ENCODE assay signal across 1 cellular context in the genomic region with DNA sequence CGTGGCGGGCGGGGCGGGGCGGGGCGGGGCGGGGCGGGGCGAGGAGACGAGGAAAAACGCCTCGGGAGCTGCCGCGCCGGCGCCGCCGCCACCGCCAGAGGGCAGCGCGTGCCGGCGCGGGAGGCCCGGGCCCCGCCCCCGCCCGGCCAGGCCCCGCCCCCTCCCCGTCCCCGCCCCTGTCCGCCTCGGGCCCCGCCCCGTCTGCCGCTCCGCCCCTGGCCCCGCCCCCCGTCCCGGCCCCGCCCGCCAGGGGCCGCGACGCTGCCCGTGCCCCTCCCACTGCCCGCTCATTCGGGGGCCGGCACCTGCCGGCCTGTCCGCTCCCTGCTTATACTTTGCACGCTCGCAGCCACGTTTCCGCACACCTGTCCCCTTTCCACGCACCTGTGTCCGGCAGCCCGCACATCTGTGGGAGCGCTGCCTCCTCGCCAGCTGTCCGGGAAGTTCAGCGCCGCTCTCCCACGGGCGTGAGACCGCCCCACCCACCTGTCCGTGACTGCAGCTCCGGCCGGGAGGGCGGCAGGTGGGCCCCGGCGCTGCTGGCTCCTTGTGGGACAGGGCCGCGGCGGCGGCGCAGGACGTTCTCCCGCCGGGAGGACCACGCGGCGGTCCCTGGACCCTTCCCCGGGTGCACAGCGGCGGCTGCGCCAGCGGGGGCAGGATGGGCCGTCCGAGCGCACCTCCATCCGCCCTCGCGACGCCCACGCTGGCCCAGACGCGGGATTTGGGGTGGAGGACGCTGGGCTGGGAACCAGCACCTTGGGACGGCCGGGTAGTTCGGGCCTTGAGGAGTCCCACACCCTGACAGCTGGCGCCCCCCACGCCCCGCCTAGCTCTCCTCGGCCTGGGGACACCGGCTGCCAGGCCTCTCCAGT.
TF ChIP-seq lines count a peak whose summit lies in the region.

No MANE protein-coding gene starts in this region.

TF ChIP-seq in HepG2, 621 proteins besides CTCF, POLR2A, EP300 and RAD21 (continued from another document and continues in another):
- TF ChIP-seq, protein P1, sequence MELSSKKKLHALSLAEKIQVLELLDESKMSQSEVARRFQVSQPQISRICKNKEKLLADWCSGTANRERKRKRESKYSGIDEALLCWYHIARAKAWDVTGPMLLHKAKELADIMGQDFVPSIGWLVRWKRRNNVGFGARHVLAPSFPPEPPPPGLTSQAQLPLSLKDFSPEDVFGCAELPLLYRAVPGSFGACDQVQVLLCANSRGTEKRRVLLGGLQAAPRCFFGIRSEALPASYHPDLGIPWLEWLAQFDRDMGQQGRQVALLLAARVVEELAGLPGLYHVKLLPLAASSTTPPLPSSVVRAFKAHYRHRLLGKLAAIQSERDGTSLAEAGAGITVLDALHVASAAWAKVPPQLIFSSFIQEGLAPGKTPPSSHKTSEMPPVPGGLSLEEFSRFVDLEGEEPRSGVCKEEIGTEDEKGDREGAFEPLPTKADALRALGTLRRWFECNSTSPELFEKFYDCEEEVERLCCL (CRISPR knock-in tag; IDR thresholded peaks at IDR 0.05; ENCODE audit: borderline replicate concordance): no peak
- no peak for TF ChIP-seq ZNF772 (CRISPR knock-in tag; IDR thresholded peaks at IDR 0.05)
- TF ChIP-seq ZNF446 (CRISPR knock-in tag; IDR thresholded peaks at IDR 0.05): peak; percentile 12; the same call in 1 of the 2 replicates
- TF ChIP-seq PHF5A (CRISPR knock-in tag; IDR thresholded peaks at IDR 0.05; ENCODE audit: low read depth, unreplicated experiment): no peak
- TF ChIP-seq, protein P2, sequence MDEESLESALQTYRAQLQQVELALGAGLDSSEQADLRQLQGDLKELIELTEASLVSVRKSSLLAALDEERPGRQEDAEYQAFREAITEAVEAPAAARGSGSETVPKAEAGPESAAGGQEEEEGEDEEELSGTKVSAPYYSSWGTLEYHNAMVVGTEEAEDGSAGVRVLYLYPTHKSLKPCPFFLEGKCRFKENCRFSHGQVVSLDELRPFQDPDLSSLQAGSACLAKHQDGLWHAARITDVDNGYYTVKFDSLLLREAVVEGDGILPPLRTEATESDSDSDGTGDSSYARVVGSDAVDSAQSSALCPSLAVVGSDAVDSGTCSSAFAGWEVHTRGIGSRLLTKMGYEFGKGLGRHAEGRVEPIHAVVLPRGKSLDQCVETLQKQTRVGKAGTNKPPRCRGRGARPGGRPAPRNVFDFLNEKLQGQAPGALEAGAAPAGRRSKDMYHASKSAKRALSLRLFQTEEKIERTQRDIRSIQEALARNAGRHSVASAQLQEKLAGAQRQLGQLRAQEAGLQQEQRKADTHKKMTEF (CRISPR knock-in tag; IDR thresholded peaks at IDR 0.05): peak; percentile 32; the same call in 1 of the 2 replicates
- TF ChIP-seq, protein P3, sequence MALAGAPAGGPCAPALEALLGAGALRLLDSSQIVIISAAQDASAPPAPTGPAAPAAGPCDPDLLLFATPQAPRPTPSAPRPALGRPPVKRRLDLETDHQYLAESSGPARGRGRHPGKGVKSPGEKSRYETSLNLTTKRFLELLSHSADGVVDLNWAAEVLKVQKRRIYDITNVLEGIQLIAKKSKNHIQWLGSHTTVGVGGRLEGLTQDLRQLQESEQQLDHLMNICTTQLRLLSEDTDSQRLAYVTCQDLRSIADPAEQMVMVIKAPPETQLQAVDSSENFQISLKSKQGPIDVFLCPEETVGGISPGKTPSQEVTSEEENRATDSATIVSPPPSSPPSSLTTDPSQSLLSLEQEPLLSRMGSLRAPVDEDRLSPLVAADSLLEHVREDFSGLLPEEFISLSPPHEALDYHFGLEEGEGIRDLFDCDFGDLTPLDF (CRISPR knock-in tag; IDR thresholded peaks at IDR 0.05): no peak
- TF ChIP-seq RFXAP (CRISPR knock-in tag; IDR thresholded peaks at IDR 0.05; ENCODE audit: borderline replicate concordance): peak; percentile 45; the same call in 1 of the 2 replicates
- TF ChIP-seq ZNF468 (CRISPR knock-in tag; IDR thresholded peaks at IDR 0.05): no peak
- no peak for TF ChIP-seq CBX2 (IDR thresholded peaks at IDR 0.05; ENCODE audit: low read depth, low read length)
- no peak for TF ChIP-seq CBX2 (CRISPR knock-in tag; IDR thresholded peaks at IDR 0.05; ENCODE audit: low read depth)
- peak; percentile 28; the same call in 1 of the 2 replicates for TF ChIP-seq MYC (CRISPR knock-in tag; IDR thresholded peaks at IDR 0.05; ENCODE audit: borderline replicate concordance)
- no peak for TF ChIP-seq KLF9 (CRISPR knock-in tag; IDR thresholded peaks at IDR 0.05; ENCODE audit: low read depth)
- no peak for TF ChIP-seq MBD4 (IDR thresholded peaks at IDR 0.05; ENCODE audit: borderline replicate concordance, low read length)
- TF ChIP-seq, protein P4, sequence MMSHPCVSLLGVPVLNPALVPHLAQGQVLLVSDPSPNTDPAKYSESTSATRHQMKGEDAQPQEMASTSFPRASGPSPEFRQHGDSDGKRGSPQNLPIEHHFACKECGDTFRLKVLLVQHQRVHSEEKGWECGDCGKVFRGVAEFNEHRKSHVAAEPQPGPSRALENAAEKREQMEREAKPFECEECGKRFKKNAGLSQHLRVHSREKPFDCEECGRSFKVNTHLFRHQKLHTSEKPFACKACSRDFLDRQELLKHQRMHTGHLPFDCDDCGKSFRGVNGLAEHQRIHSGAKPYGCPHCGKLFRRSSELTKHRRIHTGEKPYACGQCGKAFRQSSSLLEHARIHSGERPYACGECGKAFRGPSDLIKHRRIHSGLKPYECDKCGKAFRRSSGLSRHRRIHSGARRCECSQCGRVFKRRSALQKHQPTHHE (CRISPR knock-in tag; IDR thresholded peaks at IDR 0.05; ENCODE audit: borderline replicate concordance): no peak
- TF ChIP-seq, protein P5, sequence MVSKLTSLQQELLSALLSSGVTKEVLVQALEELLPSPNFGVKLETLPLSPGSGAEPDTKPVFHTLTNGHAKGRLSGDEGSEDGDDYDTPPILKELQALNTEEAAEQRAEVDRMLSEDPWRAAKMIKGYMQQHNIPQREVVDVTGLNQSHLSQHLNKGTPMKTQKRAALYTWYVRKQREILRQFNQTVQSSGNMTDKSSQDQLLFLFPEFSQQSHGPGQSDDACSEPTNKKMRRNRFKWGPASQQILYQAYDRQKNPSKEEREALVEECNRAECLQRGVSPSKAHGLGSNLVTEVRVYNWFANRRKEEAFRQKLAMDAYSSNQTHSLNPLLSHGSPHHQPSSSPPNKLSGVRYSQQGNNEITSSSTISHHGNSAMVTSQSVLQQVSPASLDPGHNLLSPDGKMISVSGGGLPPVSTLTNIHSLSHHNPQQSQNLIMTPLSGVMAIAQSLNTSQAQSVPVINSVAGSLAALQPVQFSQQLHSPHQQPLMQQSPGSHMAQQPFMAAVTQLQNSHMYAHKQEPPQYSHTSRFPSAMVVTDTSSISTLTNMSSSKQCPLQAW (CRISPR knock-in tag; IDR thresholded peaks at IDR 0.05): no peak
- TF ChIP-seq, protein P6, sequence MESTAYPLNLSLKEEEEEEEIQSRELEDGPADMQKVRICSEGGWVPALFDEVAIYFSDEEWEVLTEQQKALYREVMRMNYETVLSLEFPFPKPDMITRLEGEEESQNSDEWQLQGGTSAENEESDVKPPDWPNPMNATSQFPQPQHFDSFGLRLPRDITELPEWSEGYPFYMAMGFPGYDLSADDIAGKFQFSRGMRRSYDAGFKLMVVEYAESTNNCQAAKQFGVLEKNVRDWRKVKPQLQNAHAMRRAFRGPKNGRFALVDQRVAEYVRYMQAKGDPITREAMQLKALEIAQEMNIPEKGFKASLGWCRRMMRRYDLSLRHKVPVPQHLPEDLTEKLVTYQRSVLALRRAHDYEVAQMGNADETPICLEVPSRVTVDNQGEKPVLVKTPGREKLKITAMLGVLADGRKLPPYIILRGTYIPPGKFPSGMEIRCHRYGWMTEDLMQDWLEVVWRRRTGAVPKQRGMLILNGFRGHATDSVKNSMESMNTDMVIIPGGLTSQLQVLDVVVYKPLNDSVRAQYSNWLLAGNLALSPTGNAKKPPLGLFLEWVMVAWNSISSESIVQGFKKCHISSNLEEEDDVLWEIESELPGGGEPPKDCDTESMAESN (CRISPR knock-in tag; conservative IDR thresholded peaks at IDR 0.05): no peak
- no peak for TF ChIP-seq MTF1 (CRISPR knock-in tag; IDR thresholded peaks at IDR 0.05)
- no peak for TF ChIP-seq RFX3 (CRISPR knock-in tag; IDR thresholded peaks at IDR 0.05)
- TF ChIP-seq ZBTB42 (CRISPR knock-in tag; IDR thresholded peaks at IDR 0.05): no peak
- TF ChIP-seq TGIF2 (CRISPR knock-in tag; IDR thresholded peaks at IDR 0.05): 0 out of 2 replicates have a peak, but pooled peaks have one; percentile 22
- TF ChIP-seq, protein P7, sequence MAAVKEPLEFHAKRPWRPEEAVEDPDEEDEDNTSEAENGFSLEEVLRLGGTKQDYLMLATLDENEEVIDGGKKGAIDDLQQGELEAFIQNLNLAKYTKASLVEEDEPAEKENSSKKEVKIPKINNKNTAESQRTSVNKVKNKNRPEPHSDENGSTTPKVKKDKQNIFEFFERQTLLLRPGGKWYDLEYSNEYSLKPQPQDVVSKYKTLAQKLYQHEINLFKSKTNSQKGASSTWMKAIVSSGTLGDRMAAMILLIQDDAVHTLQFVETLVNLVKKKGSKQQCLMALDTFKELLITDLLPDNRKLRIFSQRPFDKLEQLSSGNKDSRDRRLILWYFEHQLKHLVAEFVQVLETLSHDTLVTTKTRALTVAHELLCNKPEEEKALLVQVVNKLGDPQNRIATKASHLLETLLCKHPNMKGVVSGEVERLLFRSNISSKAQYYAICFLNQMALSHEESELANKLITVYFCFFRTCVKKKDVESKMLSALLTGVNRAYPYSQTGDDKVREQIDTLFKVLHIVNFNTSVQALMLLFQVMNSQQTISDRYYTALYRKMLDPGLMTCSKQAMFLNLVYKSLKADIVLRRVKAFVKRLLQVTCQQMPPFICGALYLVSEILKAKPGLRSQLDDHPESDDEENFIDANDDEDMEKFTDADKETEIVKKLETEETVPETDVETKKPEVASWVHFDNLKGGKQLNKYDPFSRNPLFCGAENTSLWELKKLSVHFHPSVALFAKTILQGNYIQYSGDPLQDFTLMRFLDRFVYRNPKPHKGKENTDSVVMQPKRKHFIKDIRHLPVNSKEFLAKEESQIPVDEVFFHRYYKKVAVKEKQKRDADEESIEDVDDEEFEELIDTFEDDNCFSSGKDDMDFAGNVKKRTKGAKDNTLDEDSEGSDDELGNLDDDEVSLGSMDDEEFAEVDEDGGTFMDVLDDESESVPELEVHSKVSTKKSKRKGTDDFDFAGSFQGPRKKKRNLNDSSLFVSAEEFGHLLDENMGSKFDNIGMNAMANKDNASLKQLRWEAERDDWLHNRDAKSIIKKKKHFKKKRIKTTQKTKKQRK (IDR thresholded peaks at IDR 0.05; ENCODE audit: low read length): no peak
- TF ChIP-seq PAX8 (CRISPR knock-in tag; IDR thresholded peaks at IDR 0.05; ENCODE audit: borderline replicate concordance): no peak
- TF ChIP-seq ZNF557 (CRISPR knock-in tag; IDR thresholded peaks at IDR 0.05): no peak
- TF ChIP-seq, protein P8, sequence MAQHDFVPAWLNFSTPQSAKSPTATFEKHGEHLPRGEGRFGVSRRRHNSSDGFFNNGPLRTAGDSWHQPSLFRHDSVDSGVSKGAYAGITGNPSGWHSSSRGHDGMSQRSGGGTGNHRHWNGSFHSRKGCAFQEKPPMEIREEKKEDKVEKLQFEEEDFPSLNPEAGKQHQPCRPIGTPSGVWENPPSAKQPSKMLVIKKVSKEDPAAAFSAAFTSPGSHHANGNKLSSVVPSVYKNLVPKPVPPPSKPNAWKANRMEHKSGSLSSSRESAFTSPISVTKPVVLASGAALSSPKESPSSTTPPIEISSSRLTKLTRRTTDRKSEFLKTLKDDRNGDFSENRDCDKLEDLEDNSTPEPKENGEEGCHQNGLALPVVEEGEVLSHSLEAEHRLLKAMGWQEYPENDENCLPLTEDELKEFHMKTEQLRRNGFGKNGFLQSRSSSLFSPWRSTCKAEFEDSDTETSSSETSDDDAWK (CRISPR knock-in tag; IDR thresholded peaks at IDR 0.05): no peak
- TF ChIP-seq, protein P9, sequence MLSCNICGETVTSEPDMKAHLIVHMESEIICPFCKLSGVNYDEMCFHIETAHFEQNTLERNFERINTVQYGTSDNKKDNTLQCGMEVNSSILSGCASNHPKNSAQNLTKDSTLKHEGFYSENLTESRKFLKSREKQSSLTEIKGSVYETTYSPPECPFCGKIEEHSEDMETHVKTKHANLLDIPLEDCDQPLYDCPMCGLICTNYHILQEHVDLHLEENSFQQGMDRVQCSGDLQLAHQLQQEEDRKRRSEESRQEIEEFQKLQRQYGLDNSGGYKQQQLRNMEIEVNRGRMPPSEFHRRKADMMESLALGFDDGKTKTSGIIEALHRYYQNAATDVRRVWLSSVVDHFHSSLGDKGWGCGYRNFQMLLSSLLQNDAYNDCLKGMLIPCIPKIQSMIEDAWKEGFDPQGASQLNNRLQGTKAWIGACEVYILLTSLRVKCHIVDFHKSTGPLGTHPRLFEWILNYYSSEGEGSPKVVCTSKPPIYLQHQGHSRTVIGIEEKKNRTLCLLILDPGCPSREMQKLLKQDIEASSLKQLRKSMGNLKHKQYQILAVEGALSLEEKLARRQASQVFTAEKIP (CRISPR knock-in tag; IDR thresholded peaks at IDR 0.05; ENCODE audit: borderline replicate concordance): no peak
- TF ChIP-seq ZNF839 (CRISPR knock-in tag; IDR thresholded peaks at IDR 0.05; ENCODE audit: borderline replicate concordance): peak; percentile 41; the same call in 1 of the 2 replicates
- TF ChIP-seq, protein P10, sequence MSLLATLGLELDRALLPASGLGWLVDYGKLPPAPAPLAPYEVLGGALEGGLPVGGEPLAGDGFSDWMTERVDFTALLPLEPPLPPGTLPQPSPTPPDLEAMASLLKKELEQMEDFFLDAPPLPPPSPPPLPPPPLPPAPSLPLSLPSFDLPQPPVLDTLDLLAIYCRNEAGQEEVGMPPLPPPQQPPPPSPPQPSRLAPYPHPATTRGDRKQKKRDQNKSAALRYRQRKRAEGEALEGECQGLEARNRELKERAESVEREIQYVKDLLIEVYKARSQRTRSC (CRISPR knock-in tag; IDR thresholded peaks at IDR 0.05; ENCODE audit: low read depth): no peak
- TF ChIP-seq, protein P11, sequence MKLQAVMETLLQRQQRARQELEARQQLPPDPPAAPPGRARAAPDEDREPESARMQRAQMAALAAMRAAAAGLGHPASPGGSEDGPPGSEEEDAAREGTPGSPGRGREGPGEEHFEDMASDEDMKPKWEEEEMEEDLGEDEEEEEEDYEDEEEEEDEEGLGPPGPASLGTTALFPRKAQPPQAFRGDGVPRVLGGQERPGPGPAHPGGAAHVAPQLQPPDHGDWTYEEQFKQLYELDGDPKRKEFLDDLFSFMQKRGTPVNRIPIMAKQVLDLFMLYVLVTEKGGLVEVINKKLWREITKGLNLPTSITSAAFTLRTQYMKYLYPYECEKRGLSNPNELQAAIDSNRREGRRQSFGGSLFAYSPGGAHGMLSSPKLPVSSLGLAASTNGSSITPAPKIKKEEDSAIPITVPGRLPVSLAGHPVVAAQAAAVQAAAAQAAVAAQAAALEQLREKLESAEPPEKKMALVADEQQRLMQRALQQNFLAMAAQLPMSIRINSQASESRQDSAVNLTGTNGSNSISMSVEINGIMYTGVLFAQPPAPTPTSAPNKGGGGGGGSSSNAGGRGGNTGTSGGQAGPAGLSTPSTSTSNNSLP (IDR thresholded peaks at IDR 0.05; ENCODE audit: low read depth, low read length): no peak
